15 cellular contexts compared by ENCODE assay signal in genomic region chr22:21861856-21862255, GRCh38. TPM values are rescaled to one million over a fixed set of nuclear protein-coding genes. Genes with fewer than 3 reads are reported as not detected.
DNase-seq lines count a peak whose midpoint lies in the region; ATAC-seq, FAIRE-seq and TF ChIP-seq lines count a peak whose summit lies in the region.
"Had no signal": no experiment of that assay in that cellular context is flagged by ENCODE, and none has a peak within 500 bp of the region (broad histone marks: within the 10 kb centered on the region; RNA-seq: fewer than 3 reads in every experiment).

No MANE protein-coding gene starts in this region.

- H3K4me3 ChIP-seq in GM23248 (no peak overlapping the region), HepG2 (replicated peaks in 1 of 3; ENCODE audit: insufficient read depth in 1 of 3, low read depth in 2 of 3, low read length in 3 of 3) (no peak overlapping the region)
- H3K4me3 ChIP-seq: lung, psoas muscle, SJSA1 had no signal

- H3K27me3 ChIP-seq in GM23248 (replicated peaks; ENCODE audit: insufficient read depth) (no peaks in the 10 kb centered on the region), HepG2 (ENCODE audit: control insufficient read depth in 1 of 2, insufficient read depth in 2 of 2, low read length in 2 of 2) (no peaks in the 10 kb centered on the region; a peak in 1 of 5 replicates)
- H3K27me3 ChIP-seq: BE2C, SJSA1 had no signal

- DNase-seq in AML-193 (lab: John Stamatoyannopoulos, UW): peak; percentile 64 to 70
- peak; percentile 43 for DNase-seq in GM23248
- no peak for DNase-seq in WTC11 (ENCODE audit: low spot score)
- DNase-seq in HepG2 (ENCODE audit: low spot score): no peak
- DNase-seq in HuH-7 (ENCODE audit: low spot score): no peak
- no peak for DNase-seq in NCI-H510A treated with DMSO at 0.1 percent for 48 hours (lab: John Stamatoyannopoulos, UW)
- DNase-seq: BE2C, cerebellar nuclear complex, H7, psoas muscle had no signal

- no peaks in the 10 kb centered on the region for H3K36me3 Mint-ChIP-seq in WTC11

- intact Hi-C loops in HepG2 (cut with micrococcal nuclease; ENCODE audit: unreplicated experiment): loop anchor here (5.0 kb wide), 1 partner anchor 65 kb away; no protein-coding TSS in a partner anchor

- H3K4me1 ChIP-seq in GM23248 (ENCODE audit: insufficient read depth): peaks cover 22% of the 10 kb centered on the region
- H3K4me1 ChIP-seq in HepG2 (ENCODE audit: insufficient read depth, low read length): peaks cover 83% of the 10 kb centered on the region

- BruUV-seq in HepG2 (replicated peaks; lab: Mats Ljungman, UMichigan): no TSS peak

- peak overlapping the region; percentile 3; the same call in 1 of the 2 replicates for H3K4me3 Mint-ChIP-seq in WTC11
- H3K4me3 Mint-ChIP-seq: stimulated activated effector memory CD8-positive, alpha-beta T cell treated with anti-CD3 and anti-CD28 coated beads, Interleukin-12 subunit alpha, Interleukin-12 subunit beta, amount 100 ng/mL, for 72 hours had no signal

- H3F3A ChIP-seq in GM23248 (ENCODE audit: insufficient read depth): peaks cover 18% of the 10 kb centered on the region

- no peak for ATAC-seq in WTC11
- no peak for ATAC-seq in HepG2
- ATAC-seq in HG03442 (IDR thresholded peaks at IDR 0.05; ENCODE audit: unreplicated experiment): no peak
- ATAC-seq in HG02571 (IDR thresholded peaks at IDR 0.05; ENCODE audit: unreplicated experiment): no peak
- ATAC-seq: psoas muscle; stimulated activated effector memory CD8-positive, alpha-beta T cell treated with anti-CD3 and anti-CD28 coated beads, Interleukin-12 subunit alpha, Interleukin-12 subunit beta, amount 100 ng/mL, for 72 hours had no signal

- 0 out of 2 replicates have a peak overlapping the region, but pooled peaks have one; percentile 23 for H3K27ac ChIP-seq in GM23248
- no peak overlapping the region for H3K27ac ChIP-seq in HepG2 (ENCODE audit: extremely low read length, insufficient read depth, low read length)
- H3K27ac ChIP-seq: psoas muscle, SJSA1 had no signal

- H3K27ac Mint-ChIP-seq in WTC11: peak overlapping the region; percentile 71
- H3K27ac Mint-ChIP-seq: stimulated activated effector memory CD8-positive, alpha-beta T cell treated with anti-CD3 and anti-CD28 coated beads, Interleukin-12 subunit alpha, Interleukin-12 subunit beta, amount 100 ng/mL, for 72 hours had no signal

- in situ Hi-C loops in GM23248 (cut with MboI): no loop called here
- in situ Hi-C loops in HepG2 (cut with HindIII; ENCODE audit: extremely low pct_ligation_motif_present, low pct_unique_long_range_greater_than_20kb): no loop called here

- H3K79me2 ChIP-seq in GM23248 (ENCODE audit: insufficient read depth) (peaks cover 100% of the 10 kb centered on the region), HepG2 (ENCODE audit: insufficient read depth, low read length) (peaks cover 97% of the 10 kb centered on the region)

- peaks cover 63% of the 10 kb centered on the region for H3K4me1 Mint-ChIP-seq in WTC11

- CTCF ChIA-PET in WTC11 (lab: Charles Lee): no interaction called here
- CTCF ChIA-PET in HepG2 (lab: Yijun Ruan, JAX; ENCODE audit: low intra/inter-chr PET ratio, low total read pairs): no interaction called here

- H3K9me3 ChIP-seq in GM23248 (ENCODE audit: low read depth) (no peaks in the 10 kb centered on the region), HepG2 (ENCODE audit: low read length) (no peaks in the 10 kb centered on the region)
- H3K9me3 ChIP-seq: BE2C, psoas muscle, SJSA1 had no signal

- H2AFZ ChIP-seq in GM23248 (no peak overlapping the region), HepG2 (ENCODE audit: low read length) (no peak overlapping the region)

- H3K9me3 Mint-ChIP-seq in WTC11: no peaks in the 10 kb centered on the region
- H3K9me3 Mint-ChIP-seq: stimulated activated effector memory CD8-positive, alpha-beta T cell treated with anti-CD3 and anti-CD28 coated beads, Interleukin-12 subunit alpha, Interleukin-12 subunit beta, amount 100 ng/mL, for 72 hours had no signal

- H3K4me2 ChIP-seq in GM23248 (ENCODE audit: unreplicated experiment): peak overlapping the region; percentile 20
- peak overlapping the region; percentile 59; the same call in 1 of the 2 replicates for H3K4me2 ChIP-seq in HepG2 (ENCODE audit: low read depth, low read length)

- no peaks in the 10 kb centered on the region for H3K36me3 ChIP-seq in GM23248 (ENCODE audit: low read depth)
- H3K36me3 ChIP-seq in HepG2 (replicated peaks in 1 of 2; ENCODE audit: control insufficient read depth in 1 of 2, insufficient read depth in 2 of 2, low read length in 2 of 2): peaks cover 0 to 3% of the 10 kb centered on the region in 2 experiments; a peak in 2 of 5 replicates

- POLR2A ChIA-PET in WTC11 (lab: Charles Lee): interaction anchor here (0.6 kb wide), 1 partner anchor 17 kb away, joined by 4 read pairs; no protein-coding TSS in a partner anchor
- POLR2A ChIA-PET in HepG2 (lab: Yijun Ruan, JAX): no interaction called here

- no peak for TF ChIP-seq RAD21 in HepG2 (CRISPR knock-in tag; IDR thresholded peaks at IDR 0.05)

- TF ChIP-seq CTCF in WTC11 (IDR thresholded peaks at IDR 0.05) (no peak), HepG2 (CRISPR knock-in tag; IDR thresholded peaks at IDR 0.05) (no peak)

- no peak for FAIRE-seq in HepG2 (lab: Jason Lieb, UNC)

- no peaks in the 10 kb centered on the region for H3K9me2 ChIP-seq in GM23248 (ENCODE audit: insufficient read depth)

- no peak overlapping the region for H3K9ac ChIP-seq in GM23248
- no peak overlapping the region for H3K9ac ChIP-seq in HepG2 (ENCODE audit: insufficient read depth, low read depth, low read length)

- TF ChIP-seq POLR2A in HepG2 (IDR thresholded peaks at IDR 0.05; ENCODE audit: insufficient read depth in 1 of 2, low read depth in 2 of 2, low read length in 2 of 2): no peak

- H4K20me1 ChIP-seq in GM23248 (ENCODE audit: insufficient read depth) (peaks cover 61% of the 10 kb centered on the region), HepG2 (ENCODE audit: insufficient read depth, low read length) (peaks cover 86% of the 10 kb centered on the region)

- no peaks in the 10 kb centered on the region for H3K27me3 Mint-ChIP-seq in WTC11 (ENCODE audit: low read depth)

- no peak for TF ChIP-seq EP300 in HepG2 (IDR thresholded peaks at IDR 0.05; ENCODE audit: low read depth in 2 of 2, low read length in 2 of 2)
- TF ChIP-seq EP300 in HepG2 (CRISPR knock-in tag; IDR thresholded peaks at IDR 0.05; ENCODE audit: borderline replicate concordance): no peak

TF ChIP-seq in WTC11, 78 proteins besides CTCF, POLR2A, EP300 and RAD21 (continues in another document):
- TF ChIP-seq PRRX2 (CRISPR knock-in tag; IDR thresholded peaks at IDR 0.05) (no peak), RORB (CRISPR knock-in tag; IDR thresholded peaks at IDR 0.05) (no peak)

TF ChIP-seq in HepG2, 621 proteins besides CTCF, POLR2A, EP300 and RAD21:
- TF ChIP-seq TIGD3 (CRISPR knock-in tag; IDR thresholded peaks at IDR 0.05; ENCODE audit: borderline replicate concordance) (no peak), CEBPB (IDR thresholded peaks at IDR 0.05; ENCODE audit: borderline replicate concordance, low read depth, low read length) (peak; percentile 46; the same call in 1 of the 2 replicates), CEBPG (CRISPR knock-in tag; IDR thresholded peaks at IDR 0.05) (0 out of 2 replicates have a peak, but pooled peaks have one; percentile 9)

RNA-seq across cellular contexts. Expression of gene MAPK1, which starts 5.6 kb away (rescaled TPM):
- total RNA-seq in GM23248 (2014; rRNA removed; shearing (Covaris generic)): 70.2 and 72.3 TPM in 2 replicates
- polyA plus RNA-seq in GM23248 (2016; fragmentation: Nextera tagmentation; extraction: Ambion mirVana): 76.0 and 83.6 TPM in 2 replicates
- 87.4 to 95.9 TPM (median 91.9 TPM) in 3 replicates for total RNA-seq in WTC11 (2021)
- total RNA-seq in HepG2 (2016; rRNA removed; fragmentation: Illumina TruSeq; extraction: Trizol): 107 and 154 TPM in 2 replicates
- 39.6 and 40.0 TPM in 2 replicates for total RNA-seq in HepG2 (2016; cell fraction: cytosol; rRNA removed; fragmentation: Illumina TruSeq; extraction: Trizol; ENCODE audit: low read depth)
- 109 and 140 TPM in 2 replicates for total RNA-seq in HepG2 (2016; cell fraction: insoluble cytoplasmic fraction; rRNA removed; fragmentation: Illumina TruSeq; extraction: Trizol)
- 33.8 and 38.8 TPM in 2 replicates for total RNA-seq in HepG2 (2016; cell fraction: membrane; rRNA removed; fragmentation: Illumina TruSeq; extraction: Trizol)
- 42.1 and 45.3 TPM in 2 replicates for total RNA-seq in HepG2 (2016; cell fraction: nucleus; rRNA removed; fragmentation: Illumina TruSeq; extraction: Trizol)
- polyA plus RNA-seq in HepG2 (2011; rRNA removed): 92.7 and 114 TPM in 2 replicates
- 31.9 and 48.7 TPM in 2 replicates for polyA plus RNA-seq in HepG2 (2011; cell fraction: cytosol; rRNA removed)
- polyA plus RNA-seq in HepG2 (2011; cell fraction: nucleus; rRNA removed): 24.0 TPM in 2 replicates
- polyA plus RNA-seq in HepG2 (2012): 75.2 and 78.0 TPM in 2 replicates
- polyA plus RNA-seq in HepG2 (2016; cell fraction: cytosol; fragmentation: Illumina TruSeq; extraction: Trizol; ENCODE audit: low read depth): 5.4 and 6.7 TPM in 2 replicates
- polyA plus RNA-seq in HepG2 (2016; cell fraction: insoluble cytoplasmic fraction; fragmentation: Illumina TruSeq; extraction: Trizol; ENCODE audit: low read depth): 98.7 and 119 TPM in 2 replicates
- 10.3 and 16.3 TPM in 2 replicates for polyA plus RNA-seq in HepG2 (2016; cell fraction: membrane; fragmentation: Illumina TruSeq; extraction: Trizol; ENCODE audit: low read depth)
- polyA plus RNA-seq in HepG2 (2016; cell fraction: nucleus; fragmentation: Illumina TruSeq; extraction: Trizol; ENCODE audit: insufficient read depth, low read depth): 43.1 and 52.9 TPM in 2 replicates
- polyA minus RNA-seq in HepG2 (2011; rRNA and poly(A)+ RNA removed; ENCODE audit: low replicate concordance): 51.6 and 79.2 TPM in 2 replicates
- polyA minus RNA-seq in HepG2 (2011; cell fraction: cytosol; rRNA and poly(A)+ RNA removed): 36.6 and 37.6 TPM in 2 replicates
- 25.8 and 27.6 TPM in 2 replicates for polyA minus RNA-seq in HepG2 (2011; cell fraction: nucleus; rRNA and poly(A)+ RNA removed)

Comparison
In these comparisons a context has a peak if more than half of its experiments do, and no peak if none do; other contexts are left out.
1. DNase-seq: peak in AML-193 (2 of 2) and GM23248 (single experiment); none in WTC11 (single experiment), HepG2 (single experiment), HuH-7 (single experiment) and NCI-H510A treated with DMSO at 0.1 percent for 48 hours (single experiment).